In the genomic region with DNA sequence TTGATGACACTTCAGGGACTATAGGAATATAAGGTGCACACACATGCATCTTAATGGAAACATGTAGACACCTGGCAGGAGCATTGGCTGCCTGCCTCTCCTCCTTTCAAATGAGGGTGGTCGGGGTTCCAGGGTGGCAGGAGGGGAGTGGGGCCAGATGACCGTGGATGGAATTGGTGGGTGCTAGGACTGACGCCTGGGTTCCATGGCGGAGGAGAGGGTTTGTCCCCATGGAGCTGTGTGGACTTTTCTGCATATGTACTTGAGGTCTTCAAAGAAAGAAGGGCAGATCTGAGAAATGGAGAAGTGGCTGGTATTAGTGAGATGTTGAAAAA, we compare ENCODE assay signal across 22 cellular contexts. TPM values are rescaled to one million over a fixed set of nuclear protein-coding genes. Genes with fewer than 3 reads are reported as not detected.
DNase-seq lines count a peak whose midpoint lies in the region; ATAC-seq, FAIRE-seq and TF ChIP-seq lines count a peak whose summit lies in the region.
"Had no signal": no experiment of that assay in that cellular context is flagged by ENCODE, and none has a peak within 500 bp of the region (broad histone marks: within the 10 kb centered on the region; RNA-seq: fewer than 3 reads in every experiment).

No MANE protein-coding gene starts in this region.

- intact Hi-C loops in esophagus squamous epithelium (cut with DNase I) (no loop called here), uterus (cut with DNase I; ENCODE audit: low total_unique reads) (no loop called here)

- peaks cover 0 to 58% (median 0%) of the 10 kb centered on the region in 4 donors for H3K27me3 ChIP-seq in esophagus squamous epithelium
- H3K27me3 ChIP-seq in uterus = no peaks in the 10 kb centered on the region
- H3K27me3 ChIP-seq: MG63 had no signal

- TF ChIP-seq POLR2A in esophagus squamous epithelium (IDR thresholded peaks at IDR 0.05) (no peak), uterus (IDR thresholded peaks at IDR 0.05) (no peak)

- no peaks in the 10 kb centered on the region for H3K36me3 Mint-ChIP-seq in progenitor cell of endocrine pancreas (ENCODE audit: insufficient read depth)
- H3K36me3 Mint-ChIP-seq in stimulated activated naive B cell treated with anti-CD40 and anti-IgM and Interleukin-4, amounts not matched to agents 10 μg/mL and 1 μg/mL and 100 μg/mL, for 72 hours = peaks cover 0 to 3% of the 10 kb centered on the region in 2 donors

- H3K4me1 Mint-ChIP-seq in progenitor cell of endocrine pancreas (ENCODE audit: low read depth) = peaks cover 18% of the 10 kb centered on the region
- H3K4me1 Mint-ChIP-seq in stimulated activated naive B cell treated with anti-CD40 and anti-IgM and Interleukin-4, amounts not matched to agents 10 μg/mL and 1 μg/mL and 100 μg/mL, for 72 hours = peaks cover 12% of the 10 kb centered on the region in 2 donors

- peak overlapping the region; percentile 35 for H3K4me3 Mint-ChIP-seq in progenitor cell of endocrine pancreas (ENCODE audit: low read depth)
- H3K4me3 Mint-ChIP-seq in stimulated activated naive B cell treated with anti-CD40 and anti-IgM and Interleukin-4, amounts not matched to agents 10 μg/mL and 1 μg/mL and 100 μg/mL, for 72 hours = no peak overlapping the region
- H3K4me3 Mint-ChIP-seq: CD4-positive, alpha-beta T cell; central memory CD8-positive, alpha-beta T cell; naive thymus-derived CD8-positive, alpha-beta T cell had no signal

- no peak for FAIRE-seq in frontal cortex (lab: Jason Lieb, UNC)
- FAIRE-seq: urothelium cell line had no signal

- ATAC-seq in HG03571 (IDR thresholded peaks at IDR 0.05; ENCODE audit: unreplicated experiment) = no peak
- ATAC-seq in stimulated activated naive B cell treated with anti-CD40 and anti-IgM and Interleukin-4, amounts not matched to agents 10 μg/mL and 1 μg/mL and 100 μg/mL, for 72 hours (replicated peaks) = no peak
- ATAC-seq: activated naive CD4-positive, alpha-beta T cell treated with anti-CD3 and anti-CD28 coated beads, Interleukin-2, amount 50 U/mL, for 72 hours; naive thymus-derived CD8-positive, alpha-beta T cell had no signal

- H3K27ac Mint-ChIP-seq in progenitor cell of endocrine pancreas = no peak overlapping the region
- no peak overlapping the region for H3K27ac Mint-ChIP-seq in stimulated activated naive B cell treated with anti-CD40 and anti-IgM and Interleukin-4, amounts not matched to agents 10 μg/mL and 1 μg/mL and 100 μg/mL, for 72 hours
- H3K27ac Mint-ChIP-seq: activated naive CD4-positive, alpha-beta T cell treated with anti-CD3 and anti-CD28 coated beads, Interleukin-2, amount 50 U/mL, for 72 hours; CD4-positive, alpha-beta T cell had no signal

- H3K27ac ChIP-seq in esophagus squamous epithelium (peak overlapping the region in 3 of 4 donors; percentile 16 to 57 (median 28)), uterus (peak overlapping the region; percentile 95 to 99)
- H3K27ac ChIP-seq: right lobe of liver had no signal

- H3K9me3 ChIP-seq in esophagus squamous epithelium (no peaks in the 10 kb centered on the region), uterus (no peaks in the 10 kb centered on the region)
- H3K9me3 ChIP-seq: MG63, right lobe of liver had no signal

- peaks cover 0 to 26% (median 0%) of the 10 kb centered on the region in 3 donors for H3K4me1 ChIP-seq in esophagus squamous epithelium
- H3K4me1 ChIP-seq in uterus = peaks cover 0 to 7% of the 10 kb centered on the region in 2 donors
- H3K4me1 ChIP-seq: parathyroid adenoma had no signal

- H3K4me3 ChIP-seq in esophagus squamous epithelium = no peak overlapping the region
- H3K4me3 ChIP-seq in uterus = peak overlapping the region in 1 of 2 donors; percentile 15
- H3K4me3 ChIP-seq: MG63, right lobe of liver had no signal

- DNase-seq in esophagus squamous epithelium (lab: John Stamatoyannopoulos, UW) (no peak), progenitor cell of endocrine pancreas (ENCODE audit: low spot score, unreplicated experiment) (no peak), uterus (no peak), frontal cortex (ENCODE audit: low spot score in 2 of 2) (no peak)
- no peak for DNase-seq in stimulated activated naive B cell treated with anti-CD40 and anti-IgM and Interleukin-4, amounts not matched to agents 10 μg/mL and 1 μg/mL and 100 μg/mL, for 72 hours
- DNase-seq: activated CD4-positive, alpha-beta T cell treated with anti-CD3 and anti-CD28 coated beads, Interleukin-2, amount 50 U/mL, for 4 hours; activated CD4-positive, CD25-positive, alpha-beta regulatory T cell; activated CD8-positive, alpha-beta memory T cell treated with anti-CD3 and anti-CD28 coated beads, Interleukin-2, amount 50 U/mL, for 4 hours; CD4-positive, alpha-beta T cell; HCEC 1CT; naive thymus-derived CD8-positive, alpha-beta T cell; NCI-H1417 treated with DMSO at 0.1 percent for 48 hours; right lobe of liver; SW 1271; T1000 had no signal

- TF ChIP-seq CTCF in LNCAP (IDR thresholded peaks at IDR 0.05) (peak; percentile 34), esophagus squamous epithelium (IDR thresholded peaks at IDR 0.05) (no peak), progenitor cell of endocrine pancreas (IDR thresholded peaks at IDR 0.05; ENCODE audit: unreplicated experiment) (no peak), uterus (IDR thresholded peaks at IDR 0.05) (no peak)

- WGBS in esophagus squamous epithelium, 2 donors = 82 to 85% methylated on average over 4 of the region's 4 CpGs

- H3K27me3 Mint-ChIP-seq in progenitor cell of endocrine pancreas = peaks cover 89% of the 10 kb centered on the region
- H3K27me3 Mint-ChIP-seq in stimulated activated naive B cell treated with anti-CD40 and anti-IgM and Interleukin-4, amounts not matched to agents 10 μg/mL and 1 μg/mL and 100 μg/mL, for 72 hours = peaks cover 63 to 68% of the 10 kb centered on the region in 2 donors

- no peaks in the 10 kb centered on the region for H3K36me3 ChIP-seq in esophagus squamous epithelium
- no peaks in the 10 kb centered on the region for H3K36me3 ChIP-seq in uterus
- H3K36me3 ChIP-seq: MG63, right lobe of liver had no signal

- H3K9me3 Mint-ChIP-seq in progenitor cell of endocrine pancreas (ENCODE audit: low read depth) = no peaks in the 10 kb centered on the region
- H3K9me3 Mint-ChIP-seq in stimulated activated naive B cell treated with anti-CD40 and anti-IgM and Interleukin-4, amounts not matched to agents 10 μg/mL and 1 μg/mL and 100 μg/mL, for 72 hours = no peaks in the 10 kb centered on the region
- H3K9me3 Mint-ChIP-seq: activated naive CD4-positive, alpha-beta T cell treated with anti-CD3 and anti-CD28 coated beads, Interleukin-2, amount 50 U/mL, for 72 hours; CD4-positive, alpha-beta T cell; central memory CD8-positive, alpha-beta T cell had no signal

RNA-seq across cellular contexts. Expression of gene PRRX1, which starts 7.7 kb away (rescaled TPM):
- total RNA-seq in esophagus squamous epithelium (10 to 100 TPM in 2 of 4 donors, 1 to 10 TPM in 2; 2.2 to 20.4 (median 10.3) TPM), progenitor cell of endocrine pancreas (1.5 TPM in 2 replicates), uterus (100 to 1,000 TPM in 2 of 4 donors, 10 to 100 TPM in 2; 36.4 to 179 (median 121) TPM), frontal cortex (6.5 TPM)
- total RNA-seq: activated naive CD4-positive, alpha-beta T cell treated with anti-CD3 and anti-CD28 coated beads, Interleukin-2, amount 50 U/mL, for 72 hours; CD4-positive, alpha-beta T cell; naive thymus-derived CD8-positive, alpha-beta T cell had no signal
